Comparison of ENCODE assay signal across 1 cellular context in the genomic region with DNA sequence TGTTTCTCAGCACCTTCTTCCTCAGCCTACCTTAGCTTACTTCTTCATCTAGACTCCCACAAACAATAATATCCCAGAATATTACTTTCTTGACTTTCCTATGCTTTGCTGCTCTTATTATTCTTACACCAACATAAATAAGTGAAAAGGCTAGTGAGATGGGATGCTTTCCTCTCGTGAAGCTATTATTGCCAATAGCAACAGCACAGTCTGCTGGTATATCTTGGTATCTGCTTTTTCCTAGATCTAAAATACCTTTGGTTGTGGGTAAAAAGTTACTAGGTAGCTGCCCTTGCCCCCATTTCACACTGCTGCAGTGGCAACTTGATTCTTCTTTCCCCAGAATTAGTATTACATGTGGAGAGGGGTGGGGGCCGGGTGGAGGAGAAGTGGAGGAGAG.
TF ChIP-seq lines count a peak whose summit lies in the region.

No MANE protein-coding gene starts in this region.

TF ChIP-seq in SK-N-SH treated with all-trans-retinoic acid at 6 μM for 48 hours, 23 proteins besides CTCF, POLR2A, EP300 and RAD21:
- TF ChIP-seq, protein P1, sequence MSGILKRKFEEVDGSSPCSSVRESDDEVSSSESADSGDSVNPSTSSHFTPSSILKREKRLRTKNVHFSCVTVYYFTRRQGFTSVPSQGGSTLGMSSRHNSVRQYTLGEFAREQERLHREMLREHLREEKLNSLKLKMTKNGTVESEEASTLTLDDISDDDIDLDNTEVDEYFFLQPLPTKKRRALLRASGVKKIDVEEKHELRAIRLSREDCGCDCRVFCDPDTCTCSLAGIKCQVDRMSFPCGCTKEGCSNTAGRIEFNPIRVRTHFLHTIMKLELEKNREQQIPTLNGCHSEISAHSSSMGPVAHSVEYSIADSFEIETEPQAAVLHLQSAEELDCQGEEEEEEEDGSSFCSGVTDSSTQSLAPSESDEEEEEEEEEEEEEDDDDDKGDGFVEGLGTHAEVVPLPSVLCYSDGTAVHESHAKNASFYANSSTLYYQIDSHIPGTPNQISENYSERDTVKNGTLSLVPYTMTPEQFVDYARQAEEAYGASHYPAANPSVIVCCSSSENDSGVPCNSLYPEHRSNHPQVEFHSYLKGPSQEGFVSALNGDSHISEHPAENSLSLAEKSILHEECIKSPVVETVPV (CRISPR knock-in tag; IDR thresholded peaks at IDR 0.05): no peak
- TF ChIP-seq, protein P2, sequence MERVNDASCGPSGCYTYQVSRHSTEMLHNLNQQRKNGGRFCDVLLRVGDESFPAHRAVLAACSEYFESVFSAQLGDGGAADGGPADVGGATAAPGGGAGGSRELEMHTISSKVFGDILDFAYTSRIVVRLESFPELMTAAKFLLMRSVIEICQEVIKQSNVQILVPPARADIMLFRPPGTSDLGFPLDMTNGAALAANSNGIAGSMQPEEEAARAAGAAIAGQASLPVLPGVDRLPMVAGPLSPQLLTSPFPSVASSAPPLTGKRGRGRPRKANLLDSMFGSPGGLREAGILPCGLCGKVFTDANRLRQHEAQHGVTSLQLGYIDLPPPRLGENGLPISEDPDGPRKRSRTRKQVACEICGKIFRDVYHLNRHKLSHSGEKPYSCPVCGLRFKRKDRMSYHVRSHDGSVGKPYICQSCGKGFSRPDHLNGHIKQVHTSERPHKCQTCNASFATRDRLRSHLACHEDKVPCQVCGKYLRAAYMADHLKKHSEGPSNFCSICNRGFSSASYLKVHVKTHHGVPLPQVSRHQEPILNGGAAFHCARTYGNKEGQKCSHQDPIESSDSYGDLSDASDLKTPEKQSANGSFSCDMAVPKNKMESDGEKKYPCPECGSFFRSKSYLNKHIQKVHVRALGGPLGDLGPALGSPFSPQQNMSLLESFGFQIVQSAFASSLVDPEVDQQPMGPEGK (CRISPR knock-in tag; IDR thresholded peaks at IDR 0.05; ENCODE audit: borderline replicate concordance): no peak
- TF ChIP-seq RARB (CRISPR knock-in tag; IDR thresholded peaks at IDR 0.05) (no peak), ZFP3 (CRISPR knock-in tag; IDR thresholded peaks at IDR 0.05) (no peak), ZC3H10 (CRISPR knock-in tag; IDR thresholded peaks at IDR 0.05) (no peak), TOX (CRISPR knock-in tag; IDR thresholded peaks at IDR 0.05; ENCODE audit: borderline replicate concordance) (no peak), ESRRG (CRISPR knock-in tag; IDR thresholded peaks at IDR 0.05) (no peak), ZNF565 (CRISPR knock-in tag; conservative IDR thresholded peaks at IDR 0.05; ENCODE audit: low read depth) (no peak), CSDC2 (CRISPR knock-in tag; IDR thresholded peaks at IDR 0.05) (no peak), OSR1 (CRISPR knock-in tag; IDR thresholded peaks at IDR 0.05) (no peak), ISL1 (CRISPR knock-in tag; IDR thresholded peaks at IDR 0.05) (no peak), PPARA (CRISPR knock-in tag; IDR thresholded peaks at IDR 0.05; ENCODE audit: borderline replicate concordance) (no peak), TCF4 (CRISPR knock-in tag; IDR thresholded peaks at IDR 0.05; ENCODE audit: borderline replicate concordance) (no peak), ZNF8 (CRISPR knock-in tag; IDR thresholded peaks at IDR 0.05) (no peak), BACH2 (CRISPR knock-in tag; IDR thresholded peaks at IDR 0.05; ENCODE audit: borderline replicate concordance) (no peak), ZFP30 (CRISPR knock-in tag; IDR thresholded peaks at IDR 0.05) (no peak), GLIS3 (CRISPR knock-in tag; IDR thresholded peaks at IDR 0.05) (no peak)
- TF ChIP-seq, protein P3, sequence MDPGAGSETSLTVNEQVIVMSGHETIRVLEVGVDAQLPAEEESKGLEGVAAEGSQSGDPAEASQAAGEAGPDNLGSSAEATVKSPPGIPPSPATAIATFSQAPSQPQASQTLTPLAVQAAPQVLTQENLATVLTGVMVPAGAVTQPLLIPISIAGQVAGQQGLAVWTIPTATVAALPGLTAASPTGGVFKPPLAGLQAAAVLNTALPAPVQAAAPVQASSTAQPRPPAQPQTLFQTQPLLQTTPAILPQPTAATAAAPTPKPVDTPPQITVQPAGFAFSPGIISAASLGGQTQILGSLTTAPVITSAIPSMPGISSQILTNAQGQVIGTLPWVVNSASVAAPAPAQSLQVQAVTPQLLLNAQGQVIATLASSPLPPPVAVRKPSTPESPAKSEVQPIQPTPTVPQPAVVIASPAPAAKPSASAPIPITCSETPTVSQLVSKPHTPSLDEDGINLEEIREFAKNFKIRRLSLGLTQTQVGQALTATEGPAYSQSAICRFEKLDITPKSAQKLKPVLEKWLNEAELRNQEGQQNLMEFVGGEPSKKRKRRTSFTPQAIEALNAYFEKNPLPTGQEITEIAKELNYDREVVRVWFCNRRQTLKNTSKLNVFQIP (CRISPR knock-in tag; IDR thresholded peaks at IDR 0.05; ENCODE audit: borderline replicate concordance, low read depth): no peak
- TF ChIP-seq, protein P4, sequence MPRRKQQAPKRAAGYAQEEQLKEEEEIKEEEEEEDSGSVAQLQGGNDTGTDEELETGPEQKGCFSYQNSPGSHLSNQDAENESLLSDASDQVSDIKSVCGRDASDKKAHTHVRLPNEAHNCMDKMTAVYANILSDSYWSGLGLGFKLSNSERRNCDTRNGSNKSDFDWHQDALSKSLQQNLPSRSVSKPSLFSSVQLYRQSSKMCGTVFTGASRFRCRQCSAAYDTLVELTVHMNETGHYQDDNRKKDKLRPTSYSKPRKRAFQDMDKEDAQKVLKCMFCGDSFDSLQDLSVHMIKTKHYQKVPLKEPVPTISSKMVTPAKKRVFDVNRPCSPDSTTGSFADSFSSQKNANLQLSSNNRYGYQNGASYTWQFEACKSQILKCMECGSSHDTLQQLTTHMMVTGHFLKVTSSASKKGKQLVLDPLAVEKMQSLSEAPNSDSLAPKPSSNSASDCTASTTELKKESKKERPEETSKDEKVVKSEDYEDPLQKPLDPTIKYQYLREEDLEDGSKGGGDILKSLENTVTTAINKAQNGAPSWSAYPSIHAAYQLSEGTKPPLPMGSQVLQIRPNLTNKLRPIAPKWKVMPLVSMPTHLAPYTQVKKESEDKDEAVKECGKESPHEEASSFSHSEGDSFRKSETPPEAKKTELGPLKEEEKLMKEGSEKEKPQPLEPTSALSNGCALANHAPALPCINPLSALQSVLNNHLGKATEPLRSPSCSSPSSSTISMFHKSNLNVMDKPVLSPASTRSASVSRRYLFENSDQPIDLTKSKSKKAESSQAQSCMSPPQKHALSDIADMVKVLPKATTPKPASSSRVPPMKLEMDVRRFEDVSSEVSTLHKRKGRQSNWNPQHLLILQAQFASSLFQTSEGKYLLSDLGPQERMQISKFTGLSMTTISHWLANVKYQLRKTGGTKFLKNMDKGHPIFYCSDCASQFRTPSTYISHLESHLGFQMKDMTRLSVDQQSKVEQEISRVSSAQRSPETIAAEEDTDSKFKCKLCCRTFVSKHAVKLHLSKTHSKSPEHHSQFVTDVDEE (CRISPR knock-in tag; IDR thresholded peaks at IDR 0.05): no peak
